In genomic region chr6:56396435-56396834, GRCh38 we compare ENCODE assay signal across 37 cellular contexts.
DNase-seq lines count a peak whose midpoint lies in the region; ATAC-seq, FAIRE-seq and TF ChIP-seq lines count a peak whose summit lies in the region.
"Had no signal": no experiment of that assay in that cellular context is flagged by ENCODE, and none has a peak within 500 bp of the region (broad histone marks: within the 10 kb centered on the region; RNA-seq: fewer than 3 reads in every experiment).

No MANE protein-coding gene starts in this region.

- H3K4me1 ChIP-seq in HepG2 (ENCODE audit: insufficient read depth, low read length): peaks cover 63% of the 10 kb centered on the region
- H3K4me1 ChIP-seq in right lobe of liver: peaks cover 0 to 17% (median 4%) of the 10 kb centered on the region in 4 donors
- peaks cover 2% of the 10 kb centered on the region; the same call in 1 of the 2 replicates for H3K4me1 ChIP-seq in HEK293 (ENCODE audit: control insufficient read depth, insufficient read depth, low read length)
- H3K4me1 ChIP-seq in hepatocyte (ENCODE audit: insufficient read depth): peaks cover 15% of the 10 kb centered on the region
- H3K4me1 ChIP-seq: BE2C had no signal

- H4K20me1 ChIP-seq in HepG2 (ENCODE audit: insufficient read depth, low read length): no peaks in the 10 kb centered on the region
- H4K20me1 ChIP-seq in hepatocyte (ENCODE audit: insufficient read depth, poor library complexity, severe bottlenecking): no peaks in the 10 kb centered on the region
- H4K20me1 ChIP-seq: BLaER1; BLaER1 treated with 17β-estradiol and CSF1 and Interleukin-3, amounts not matched to agents 10 nM and 100 nM had no signal

- no peak for FAIRE-seq in HepG2 (lab: Jason Lieb, UNC)
- FAIRE-seq: A204.1, A549, D721Med had no signal

- peaks cover 14% of the 10 kb centered on the region for H3K4me1 Mint-ChIP-seq in WTC11
- H3K4me1 Mint-ChIP-seq: B cell; CD14-positive monocyte; CD4-positive, alpha-beta memory T cell; CD4-positive, CD25-positive, alpha-beta regulatory T cell; CD8-positive, alpha-beta memory T cell had no signal

- ATAC-seq in HepG2: no peak
- ATAC-seq in right lobe of liver: no peak
- no peak for ATAC-seq in WTC11
- ATAC-seq: A549; CD8-positive, alpha-beta T cell had no signal

- CTCF ChIA-PET in HepG2 (lab: Yijun Ruan, JAX; ENCODE audit: low intra/inter-chr PET ratio, low total read pairs) (no interaction called here), HEK293 (lab: Yijun Ruan, JAX) (no interaction called here), WTC11 (lab: Charles Lee) (no interaction called here)

- TF ChIP-seq POLR2A in HepG2 (IDR thresholded peaks at IDR 0.05; ENCODE audit: insufficient read depth in 1 of 2, low read depth in 2 of 2, low read length in 2 of 2) (no peak), right lobe of liver (IDR thresholded peaks at IDR 0.05) (no peak)

- H3K27me3 ChIP-seq in HepG2 (ENCODE audit: control insufficient read depth in 1 of 2, insufficient read depth in 2 of 2, low read length in 2 of 2) (no peaks in the 10 kb centered on the region), right lobe of liver (no peaks in the 10 kb centered on the region), hepatocyte (no peaks in the 10 kb centered on the region), H7 (ENCODE audit: control insufficient read depth, insufficient read depth, low read length) (no peaks in the 10 kb centered on the region)
- H3K27me3 ChIP-seq: BE2C; BLaER1; BLaER1 treated with 17β-estradiol and CSF1 and Interleukin-3, amounts not matched to agents 10 nM and 100 nM had no signal

- no peaks in the 10 kb centered on the region for H3K79me2 ChIP-seq in HepG2 (ENCODE audit: insufficient read depth, low read length)
- H3K79me2 ChIP-seq in hepatocyte: no peaks in the 10 kb centered on the region

- no peaks in the 10 kb centered on the region; the same call in 1 of the 2 replicates for H3K27me3 Mint-ChIP-seq in WTC11 (ENCODE audit: low read depth)
- H3K27me3 Mint-ChIP-seq: B cell; CD4-positive, alpha-beta memory T cell; CD4-positive, alpha-beta T cell; CD4-positive, CD25-positive, alpha-beta regulatory T cell had no signal

- DNase-seq in HepG2 (ENCODE audit: low spot score) (no peak), right lobe of liver (no peak), WTC11 (ENCODE audit: low spot score) (no peak), hepatocyte (ENCODE audit: low spot score) (no peak), H7 (no peak), COLO829 (ENCODE audit: low spot score) (no peak)
- no peak for DNase-seq in activated CD4-positive, CD25-positive, alpha-beta regulatory T cell treated with anti-CD3 and anti-CD28 coated beads, Interleukin-2, amount 50 U/mL, for 72 hours
- DNase-seq: 8988T; ACHN; AML-193; BE2C; C1 segment of cervical spinal cord; Caco-2; Calu3; CD4-positive, alpha-beta memory T cell; CD4-positive, alpha-beta T cell; CD4-positive, CD25-positive, alpha-beta regulatory T cell; CD8-positive, alpha-beta memory T cell; CD8-positive, alpha-beta T cell; COR-L47; DMS 273 treated with DMSO at 0.1 percent for 48 hours; DMS153; DMS53; DMS79; DMS79 treated with DMSO at 0.1 percent for 48 hours; DND-41; EL had no signal

- H3K4me3 ChIP-seq in HepG2 (replicated peaks in 1 of 3; ENCODE audit: insufficient read depth in 1 of 3, low read depth in 2 of 3, low read length in 3 of 3) (no peak overlapping the region), right lobe of liver (no peak overlapping the region), HEK293 (ENCODE audit: low read depth, low read length) (no peak overlapping the region), hepatocyte (no peak overlapping the region), H7 (ENCODE audit: insufficient read depth, low read depth, low read length) (no peak overlapping the region)
- H3K4me3 ChIP-seq: A549; BLaER1; BLaER1 treated with 17β-estradiol and CSF1 and Interleukin-3, amounts not matched to agents 10 nM and 100 nM had no signal

- 97% methylated on average over 2 of the region's 2 CpGs for WGBS in HepG2 (ENCODE audit: low lambda C conversion rate)
- WGBS in right lobe of liver (ENCODE audit: insufficient coverage, low coverage, low lambda C conversion rate, missing lambda C conversion rate): 75% methylated on average over 1 of the region's 2 CpGs
- 89% methylated on average over 2 of the region's 2 CpGs for WGBS in hepatocyte (ENCODE audit: low lambda C conversion rate, missing lambda C conversion rate)

- no peak for TF ChIP-seq CTCF in HepG2 (CRISPR knock-in tag; IDR thresholded peaks at IDR 0.05)
- TF ChIP-seq CTCF in right lobe of liver (IDR thresholded peaks at IDR 0.05): no peak
- TF ChIP-seq CTCF in HEK293 (tag by site-specific recombination; IDR thresholded peaks at IDR 0.05): no peak
- TF ChIP-seq CTCF in WTC11 (IDR thresholded peaks at IDR 0.05): no peak
- no peak for TF ChIP-seq CTCF in hepatocyte (IDR thresholded peaks at IDR 0.05; ENCODE audit: poor library complexity)

- H3K4me2 ChIP-seq in HepG2 (ENCODE audit: low read depth, low read length): no peak overlapping the region
- no peak overlapping the region for H3K4me2 ChIP-seq in hepatocyte
- H3K4me2 ChIP-seq: A549; BLaER1; BLaER1 treated with 17β-estradiol and CSF1 and Interleukin-3, amounts not matched to agents 10 nM and 100 nM had no signal

- no peak overlapping the region for H3K27ac Mint-ChIP-seq in WTC11
- H3K27ac Mint-ChIP-seq: B cell; CD4-positive, alpha-beta memory T cell; CD4-positive, alpha-beta T cell; CD4-positive, CD25-positive, alpha-beta regulatory T cell; CD8-positive, alpha-beta memory T cell; CD8-positive, alpha-beta T cell had no signal

- POLR2A ChIA-PET in HepG2 (lab: Yijun Ruan, JAX): no interaction called here
- POLR2A ChIA-PET in HEK293 (lab: Yijun Ruan, JAX): no interaction called here
- POLR2A ChIA-PET in WTC11 (lab: Charles Lee): no interaction called here

- no peak overlapping the region for H3K4me3 Mint-ChIP-seq in WTC11
- H3K4me3 Mint-ChIP-seq: B cell; CD14-positive monocyte; CD4-positive, alpha-beta memory T cell; CD4-positive, alpha-beta T cell; CD4-positive, CD25-positive, alpha-beta regulatory T cell; CD8-positive, alpha-beta memory T cell; CD8-positive, alpha-beta T cell had no signal

- no TSS peak for BruUV-seq in HepG2 (replicated peaks; lab: Mats Ljungman, UMichigan)

- H3K9me3 Mint-ChIP-seq in WTC11: peaks cover 15% of the 10 kb centered on the region
- H3K9me3 Mint-ChIP-seq: CD4-positive, alpha-beta T cell had no signal

- no peak for TF ChIP-seq RAD21 in HepG2 (CRISPR knock-in tag; IDR thresholded peaks at IDR 0.05)

- TF ChIP-seq EP300 in HepG2 (IDR thresholded peaks at IDR 0.05; ENCODE audit: low read depth in 2 of 2, low read length in 2 of 2) (no peak), HepG2 (CRISPR knock-in tag; IDR thresholded peaks at IDR 0.05; ENCODE audit: borderline replicate concordance) (no peak)

- in situ Hi-C loops in HepG2 (cut with HindIII; ENCODE audit: extremely low pct_ligation_motif_present, low pct_unique_long_range_greater_than_20kb): no loop called here

- no peaks in the 10 kb centered on the region for H3K36me3 Mint-ChIP-seq in WTC11
- H3K36me3 Mint-ChIP-seq: CD14-positive monocyte; CD4-positive, alpha-beta memory T cell; CD4-positive, CD25-positive, alpha-beta regulatory T cell; CD8-positive, alpha-beta memory T cell; CD8-positive, alpha-beta T cell had no signal

- no peak overlapping the region for H2AFZ ChIP-seq in HepG2 (ENCODE audit: low read length)
- no peak overlapping the region for H2AFZ ChIP-seq in hepatocyte

- intact Hi-C loops in HepG2 (cut with micrococcal nuclease; ENCODE audit: unreplicated experiment) (no loop called here), right lobe of liver (cut with DNase I) (no loop called here)

- H3K9ac ChIP-seq in HepG2 (ENCODE audit: insufficient read depth, low read depth, low read length): no peak overlapping the region
- H3K9ac ChIP-seq: BLaER1; BLaER1 treated with 17β-estradiol and CSF1 and Interleukin-3, amounts not matched to agents 10 nM and 100 nM had no signal

- no peaks in the 10 kb centered on the region for H3K9me2 ChIP-seq in hepatocyte (replicated peaks; ENCODE audit: insufficient read depth)

- H3K9me3 ChIP-seq in HepG2 (ENCODE audit: low read length) (peaks cover 8% of the 10 kb centered on the region), right lobe of liver (no peaks in the 10 kb centered on the region), HEK293 (ENCODE audit: control insufficient read depth, insufficient read depth, low read depth, low read length) (no peaks in the 10 kb centered on the region), hepatocyte (ENCODE audit: low read depth) (no peaks in the 10 kb centered on the region)
- H3K9me3 ChIP-seq: BE2C, BLaER1 had no signal

- no peak overlapping the region for H3K27ac ChIP-seq in HepG2 (ENCODE audit: extremely low read length, insufficient read depth, low read length)
- H3K27ac ChIP-seq in right lobe of liver: no peak overlapping the region
- H3K27ac ChIP-seq in HEK293 (ENCODE audit: extremely low read depth, low read depth, low read length): no peak overlapping the region
- H3K27ac ChIP-seq in hepatocyte: peak overlapping the region; percentile 16
- H3K27ac ChIP-seq: 22Rv1; A549; BLaER1; BLaER1 treated with 17β-estradiol and CSF1 and Interleukin-3, amounts not matched to agents 10 nM and 100 nM; C4-2B had no signal

- H3K36me3 ChIP-seq in HepG2 (replicated peaks in 1 of 2; ENCODE audit: control insufficient read depth in 1 of 2, insufficient read depth in 2 of 2, low read length in 2 of 2) (no peaks in the 10 kb centered on the region), right lobe of liver (no peaks in the 10 kb centered on the region), HEK293 (ENCODE audit: control insufficient read depth in 2 of 2, insufficient read depth in 1 of 2, low read length in 2 of 2) (no peaks in the 10 kb centered on the region), hepatocyte (replicated peaks; ENCODE audit: insufficient read depth, low read depth) (no peaks in the 10 kb centered on the region), H7 (replicated peaks; ENCODE audit: control insufficient read depth, insufficient read depth, low read length) (no peaks in the 10 kb centered on the region)
- H3K36me3 ChIP-seq: BE2C; BLaER1; BLaER1 treated with 17β-estradiol and CSF1 and Interleukin-3, amounts not matched to agents 10 nM and 100 nM had no signal

TF ChIP-seq in HepG2, 621 proteins besides CTCF, POLR2A, EP300 and RAD21 (continues in another document):
- TF ChIP-seq ZNF317 (CRISPR knock-in tag; IDR thresholded peaks at IDR 0.05) (peak; percentile 99), PAF1 (CRISPR knock-in tag; IDR thresholded peaks at IDR 0.05) (no peak)

TF ChIP-seq in HEK293, 187 proteins besides CTCF, POLR2A, EP300 and RAD21 (continues in another document):
- no peak for TF ChIP-seq ZNF324 (tag by site-specific recombination; IDR thresholded peaks at IDR 0.05)
- TF ChIP-seq ZNF140 (tag by site-specific recombination; IDR thresholded peaks at IDR 0.05): no peak
- 0 out of 2 replicates have a peak, but pooled peaks have one; percentile 51 for TF ChIP-seq TRIM28 (IDR thresholded peaks at IDR 0.05; ENCODE audit: borderline replicate concordance, low read length)

TF ChIP-seq in WTC11, 78 proteins besides CTCF, POLR2A, EP300 and RAD21 (continues in another document):
- TF ChIP-seq ZNF317 (CRISPR knock-in tag; IDR thresholded peaks at IDR 0.05; ENCODE audit: borderline replicate concordance, low read depth): peak; percentile 82

Comparison
In these comparisons a context has a peak if more than half of its experiments do, and no peak if none do; other contexts are left out.
1. Of the 63 proteins assayed by ChIP-seq in both HepG2 and HEK293: peak only in HepG2: none; only in HEK293: SETDB1; in both: none; in neither: 62.